In genomic region chrX:133523094-133523493, GRCh38 we compare ENCODE assay signal across 17 cellular contexts.
DNase-seq lines count a peak whose midpoint lies in the region; ATAC-seq and TF ChIP-seq lines count a peak whose summit lies in the region.
"Had no signal": no experiment of that assay in that cellular context is flagged by ENCODE, and none has a peak within 500 bp of the region (broad histone marks: within the 10 kb centered on the region; RNA-seq: fewer than 3 reads in every experiment).

No MANE protein-coding gene starts in this region.

- no peaks in the 10 kb centered on the region for H3K9me3 ChIP-seq in cardiac muscle cell (ENCODE audit: low read depth)
- H3K9me3 ChIP-seq in right atrium auricular region: no peaks in the 10 kb centered on the region
- H3K9me3 ChIP-seq in left lung: no peaks in the 10 kb centered on the region
- H3K9me3 ChIP-seq in thyroid gland: no peaks in the 10 kb centered on the region

- H3K27ac Mint-ChIP-seq in chondrocyte (ENCODE audit: unreplicated experiment): peak overlapping the region; percentile 90
- H3K27ac Mint-ChIP-seq: natural killer cell; stimulated activated naive B cell treated with anti-CD40 and anti-IgM and Interleukin-4, amounts not matched to agents 10 μg/mL and 1 μg/mL and 100 μg/mL, for 72 hours; T-cell had no signal

- peaks cover 4% of the 10 kb centered on the region for H3K9me3 Mint-ChIP-seq in chondrocyte (ENCODE audit: low read depth)
- H3K9me3 Mint-ChIP-seq: natural killer cell; stimulated activated naive B cell treated with anti-CD40 and anti-IgM and Interleukin-4, amounts not matched to agents 10 μg/mL and 1 μg/mL and 100 μg/mL, for 72 hours; T-cell had no signal

- H3K4me1 Mint-ChIP-seq in chondrocyte (ENCODE audit: low read depth): peaks cover 31% of the 10 kb centered on the region
- H3K4me1 Mint-ChIP-seq: natural killer cell; stimulated activated naive B cell treated with anti-CD40 and anti-IgM and Interleukin-4, amounts not matched to agents 10 μg/mL and 1 μg/mL and 100 μg/mL, for 72 hours; T-cell had no signal

- H3K4me1 ChIP-seq in cardiac muscle cell (ENCODE audit: low read depth): no peaks in the 10 kb centered on the region
- no peaks in the 10 kb centered on the region for H3K4me1 ChIP-seq in right atrium auricular region
- H3K4me1 ChIP-seq in left lung: no peaks in the 10 kb centered on the region
- peaks cover 6 to 19% of the 10 kb centered on the region in 2 donors for H3K4me1 ChIP-seq in thyroid gland

- H3K27ac ChIP-seq in cardiac muscle cell (peak overlapping the region; percentile 35), right atrium auricular region (no peak overlapping the region), left lung (no peak overlapping the region), thyroid gland (peak overlapping the region; percentile 70 to 73 (median 73)), substantia nigra (ENCODE audit: low read depth, low read length, poor library complexity, severe bottlenecking) (no peak overlapping the region)
- H3K27ac ChIP-seq: C4-2B had no signal

- peaks cover 2% of the 10 kb centered on the region for H3K36me3 Mint-ChIP-seq in chondrocyte (ENCODE audit: low read depth)
- H3K36me3 Mint-ChIP-seq: natural killer cell; stimulated activated naive B cell treated with anti-CD40 and anti-IgM and Interleukin-4, amounts not matched to agents 10 μg/mL and 1 μg/mL and 100 μg/mL, for 72 hours; T-cell had no signal

- no peak overlapping the region for H3K4me3 ChIP-seq in cardiac muscle cell
- no peak overlapping the region for H3K4me3 ChIP-seq in right atrium auricular region
- no peak overlapping the region for H3K4me3 ChIP-seq in left lung
- H3K4me3 ChIP-seq in thyroid gland (replicated peaks in 1 of 3): no peak overlapping the region

- H3K36me3 ChIP-seq in cardiac muscle cell (no peaks in the 10 kb centered on the region), right atrium auricular region (no peaks in the 10 kb centered on the region), left lung (no peaks in the 10 kb centered on the region), thyroid gland (no peaks in the 10 kb centered on the region)

- H3K4me3 Mint-ChIP-seq in chondrocyte (ENCODE audit: unreplicated experiment): no peak overlapping the region
- H3K4me3 Mint-ChIP-seq: natural killer cell; stimulated activated naive B cell treated with anti-CD40 and anti-IgM and Interleukin-4, amounts not matched to agents 10 μg/mL and 1 μg/mL and 100 μg/mL, for 72 hours; T-cell had no signal

- 15 to 35% methylated on average over 3 to 5 of the region's 5 CpGs for WGBS in thyroid gland, 2 donors

- intact Hi-C loops in left lung (cut with DNase I) (no loop called here), thyroid gland (cut with DNase I) (no loop called here)

- H3K27me3 Mint-ChIP-seq in chondrocyte (ENCODE audit: low read depth): no peaks in the 10 kb centered on the region

- no peak for TF ChIP-seq CTCF in cardiac muscle cell (IDR thresholded peaks at IDR 0.05; ENCODE audit: low read depth, low read length)
- no peak for TF ChIP-seq CTCF in right atrium auricular region (IDR thresholded peaks at IDR 0.05)
- no peak for TF ChIP-seq CTCF in chondrocyte (IDR thresholded peaks at IDR 0.05)
- no peak for TF ChIP-seq CTCF in left lung (IDR thresholded peaks at IDR 0.05)
- no peak for TF ChIP-seq CTCF in thyroid gland (IDR thresholded peaks at IDR 0.05)

- H3K27me3 ChIP-seq in cardiac muscle cell: no peaks in the 10 kb centered on the region
- no peaks in the 10 kb centered on the region for H3K27me3 ChIP-seq in right atrium auricular region
- no peaks in the 10 kb centered on the region for H3K27me3 ChIP-seq in left lung
- no peaks in the 10 kb centered on the region for H3K27me3 ChIP-seq in thyroid gland

- ATAC-seq in left lung: peak; percentile 86
- ATAC-seq in GM21825 (IDR thresholded peaks at IDR 0.05; ENCODE audit: unreplicated experiment): no peak
- ATAC-seq: natural killer cell; stimulated activated naive B cell treated with anti-CD40 and anti-IgM and Interleukin-4, amounts not matched to agents 10 μg/mL and 1 μg/mL and 100 μg/mL, for 72 hours; T-cell had no signal

- DNase-seq in cardiac muscle cell (ENCODE audit: low read depth in 1 of 2, low spot score in 1 of 2): peak in 1 of 2 donors; percentile 59
- DNase-seq in right atrium auricular region (ENCODE audit: low spot score): no peak
- DNase-seq in chondrocyte (ENCODE audit: low spot score): no peak
- DNase-seq in left lung: peak in 1 of 2 donors; percentile 45
- peak; percentile 86 to 90 for DNase-seq in thyroid gland
- no peak for DNase-seq in substantia nigra (lab: John Stamatoyannopoulos, UW)
- DNase-seq in cerebellar nuclear complex (lab: John Stamatoyannopoulos, UW): no peak
- DNase-seq: activated CD4-positive, alpha-beta T cell treated with anti-CD3 and anti-CD28 coated beads, Interleukin-2, amount 50 U/mL, for 1 hour; activated naive CD4-positive, alpha-beta T cell treated with Interleukin-2 at 50 U/mL for 16 hours; mesendoderm; natural killer cell; NCI-H187; SHP77 treated with DMSO at 0.1 percent for 48 hours; stimulated activated naive B cell treated with anti-CD40 and anti-IgM and Interleukin-4, amounts not matched to agents 10 μg/mL and 1 μg/mL and 100 μg/mL, for 72 hours; T-cell had no signal

- TF ChIP-seq POLR2A in thyroid gland (IDR thresholded peaks at IDR 0.05): no peak

Comparison
In these comparisons a context has a peak if more than half of its experiments do, and no peak if none do; other contexts are left out.
1. H3K27ac ChIP-seq: peak in cardiac muscle cell (single experiment) and thyroid gland (3 of 3); none in right atrium auricular region (0 of 2), left lung (0 of 2) and substantia nigra (single experiment).
2. DNase-seq: peak in thyroid gland (2 of 2); none in right atrium auricular region (single experiment), chondrocyte (single experiment), substantia nigra (0 of 49) and cerebellar nuclear complex (0 of 2).